Comparison of ENCODE assay signal across 2 cellular contexts in genomic region chr19:37217533-37217854, GRCh38.
TF ChIP-seq lines count a peak whose summit lies in the region.

No MANE protein-coding gene starts in this region.

TF ChIP-seq in HCT116, 20 proteins besides CTCF, POLR2A, EP300 and RAD21:
- TF ChIP-seq POLR2AphosphoS5 (IDR thresholded peaks at IDR 0.05; ENCODE audit: low read depth, low read length): no peak
- no peak for TF ChIP-seq CBX3 (IDR thresholded peaks at IDR 0.05; ENCODE audit: low read depth)
- no peak for TF ChIP-seq ELF1 (IDR thresholded peaks at IDR 0.05; ENCODE audit: borderline replicate concordance, low read depth)
- TF ChIP-seq JUND (IDR thresholded peaks at IDR 0.05): no peak
- TF ChIP-seq ZFX (IDR thresholded peaks at IDR 0.05): no peak
- no peak for TF ChIP-seq SRF (IDR thresholded peaks at IDR 0.05; ENCODE audit: low read depth)
- no peak for TF ChIP-seq ZNF274 (IDR thresholded peaks at IDR 0.05; ENCODE audit: low read depth, low read length)
- TF ChIP-seq EGR1 (IDR thresholded peaks at IDR 0.05; ENCODE audit: low read depth): no peak
- no peak for TF ChIP-seq EZH2 (IDR thresholded peaks at IDR 0.05)
- no peak for TF ChIP-seq ZBTB33 (IDR thresholded peaks at IDR 0.05; ENCODE audit: extremely low read depth, insufficient replicate concordance, low read length)
- TF ChIP-seq REST (IDR thresholded peaks at IDR 0.05; ENCODE audit: low read depth): no peak
- no peak for TF ChIP-seq EZH2phosphoT487 (IDR thresholded peaks at IDR 0.05; ENCODE audit: borderline replicate concordance)
- TF ChIP-seq SP1 (IDR thresholded peaks at IDR 0.05; ENCODE audit: low read depth): no peak; the same call in 1 of the 2 replicates
- TF ChIP-seq MAX (IDR thresholded peaks at IDR 0.05): no peak
- TF ChIP-seq CEBPB (IDR thresholded peaks at IDR 0.05; ENCODE audit: low read depth): no peak
- TF ChIP-seq YY1 (IDR thresholded peaks at IDR 0.05; ENCODE audit: extremely low read depth, insufficient replicate concordance, low read depth, low read length): no peak
- no peak for TF ChIP-seq TCF7L2 (IDR thresholded peaks at IDR 0.05; ENCODE audit: borderline replicate concordance, extremely low read depth, insufficient read depth, insufficient read length)
- TF ChIP-seq ATF3 (IDR thresholded peaks at IDR 0.05): no peak

TF ChIP-seq in HepG2, 621 proteins besides CTCF, POLR2A, EP300 and RAD21:
- TF ChIP-seq ZNF687 (CRISPR knock-in tag; IDR thresholded peaks at IDR 0.05) (no peak), RARG (CRISPR knock-in tag; IDR thresholded peaks at IDR 0.05; ENCODE audit: low read depth) (peak; percentile 59; the same call in 1 of the 2 replicates), PATZ1 (CRISPR knock-in tag; IDR thresholded peaks at IDR 0.05) (peak; percentile 10; the same call in 1 of the 2 replicates), RBM39 (IDR thresholded peaks at IDR 0.05; ENCODE audit: low read depth, low read length, poor library complexity, severe bottlenecking) (no peak), CAMTA2 (CRISPR knock-in tag; IDR thresholded peaks at IDR 0.05; ENCODE audit: borderline replicate concordance) (no peak), HOXA9 (CRISPR knock-in tag; IDR thresholded peaks at IDR 0.05; ENCODE audit: borderline replicate concordance) (no peak), PAX8 (CRISPR knock-in tag; IDR thresholded peaks at IDR 0.05; ENCODE audit: borderline replicate concordance) (0 out of 2 replicates have a peak, but pooled peaks have one; percentile 2), GABPA (IDR thresholded peaks at IDR 0.05; ENCODE audit: low read depth, low read length) (peak; percentile 48), GABPA (CRISPR knock-in tag; IDR thresholded peaks at IDR 0.05; ENCODE audit: low read depth) (no peak), ZNF281 (CRISPR knock-in tag; IDR thresholded peaks at IDR 0.05; ENCODE audit: borderline replicate concordance) (0 out of 2 replicates have a peak, but pooled peaks have one; percentile 29), STAT5B (CRISPR knock-in tag; IDR thresholded peaks at IDR 0.05) (no peak), ETV5 (CRISPR knock-in tag; IDR thresholded peaks at IDR 0.05; ENCODE audit: borderline replicate concordance) (peak; percentile 44; the same call in 1 of the 2 replicates), CBX5 (CRISPR knock-in tag; IDR thresholded peaks at IDR 0.05; ENCODE audit: borderline replicate concordance) (no peak), CCAR2 (optimal IDR thresholded peaks at IDR 0.05; ENCODE audit: low read depth, low read length) (no peak), ZNF530 (CRISPR knock-in tag; IDR thresholded peaks at IDR 0.05; ENCODE audit: low read depth) (no peak), ZNF12 (CRISPR knock-in tag; IDR thresholded peaks at IDR 0.05) (0 out of 2 replicates have a peak, but pooled peaks have one; percentile 32), ZNF569 (CRISPR knock-in tag; IDR thresholded peaks at IDR 0.05; ENCODE audit: borderline replicate concordance) (0 out of 2 replicates have a peak, but pooled peaks have one; percentile 46), SUZ12 (IDR thresholded peaks at IDR 0.05; ENCODE audit: low read depth, low read length) (0 out of 2 replicates have a peak, but pooled peaks have one; percentile 38), NFYC (CRISPR knock-in tag; IDR thresholded peaks at IDR 0.05) (no peak), ZBTB44 (CRISPR knock-in tag; IDR thresholded peaks at IDR 0.05) (0 out of 2 replicates have a peak, but pooled peaks have one; percentile 31), ZNF709 (CRISPR knock-in tag; IDR thresholded peaks at IDR 0.05) (0 out of 2 replicates have a peak, but pooled peaks have one; percentile 52), RFX3 (CRISPR knock-in tag; IDR thresholded peaks at IDR 0.05) (0 out of 2 replicates have a peak, but pooled peaks have one; percentile 8)
